In the genomic region with DNA sequence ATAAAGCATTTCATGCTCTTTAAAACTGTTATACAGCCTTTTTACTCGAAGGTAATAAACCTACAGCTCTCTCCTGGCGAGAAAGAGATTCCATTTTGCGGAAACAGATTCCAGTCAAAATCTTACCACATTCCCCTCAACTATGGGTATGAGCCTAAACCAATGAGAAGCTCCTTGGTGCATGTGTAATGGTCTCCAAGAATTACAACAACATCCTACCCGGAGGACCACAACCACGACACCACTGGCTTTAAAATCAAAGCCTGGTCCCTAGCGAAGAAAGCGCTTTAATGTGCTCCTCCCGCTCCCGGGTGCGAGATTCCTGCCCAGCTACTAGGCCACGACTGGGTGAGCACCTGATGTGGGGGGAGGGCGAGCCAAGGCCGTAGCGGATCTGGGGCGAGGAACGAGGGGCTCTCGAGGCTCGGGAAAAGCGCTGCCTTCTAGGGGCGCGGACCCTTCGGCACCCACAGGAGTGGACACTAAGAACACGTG, we compare ENCODE assay signal across 1 cellular context.
TF ChIP-seq lines count a peak whose summit lies in the region.

No MANE protein-coding gene starts in this region.

TF ChIP-seq in endothelial cell of umbilical vein, 7 proteins besides CTCF, POLR2A, EP300 and RAD21:
- TF ChIP-seq JUN (IDR thresholded peaks at IDR 0.05; ENCODE audit: borderline replicate concordance, insufficient read depth, insufficient read length, low read depth) (no peak), MYC (IDR thresholded peaks at IDR 0.05; ENCODE audit: low read depth, low read length) (no peak), EZH2 (IDR thresholded peaks at IDR 0.05; ENCODE audit: borderline replicate concordance, low read depth, low read length, severe bottlenecking) (no peak), POLR2AphosphoS5 (IDR thresholded peaks at IDR 0.05; ENCODE audit: insufficient read depth, low read depth, low read length) (no peak), FOS (IDR thresholded peaks at IDR 0.05; ENCODE audit: borderline replicate concordance, insufficient read depth, low read length) (no peak), GATA2 (IDR thresholded peaks at IDR 0.05; ENCODE audit: insufficient read depth, insufficient read length, low read depth, low read length) (no peak)
- TF ChIP-seq, protein P1, sequence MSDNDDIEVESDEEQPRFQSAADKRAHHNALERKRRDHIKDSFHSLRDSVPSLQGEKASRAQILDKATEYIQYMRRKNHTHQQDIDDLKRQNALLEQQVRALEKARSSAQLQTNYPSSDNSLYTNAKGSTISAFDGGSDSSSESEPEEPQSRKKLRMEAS (IDR thresholded peaks at IDR 0.05; ENCODE audit: insufficient read depth, insufficient read length), result no peak
TF ChIP-seq in endothelial cell of umbilical vein: peak in this region for 0.
